In genomic region chr14:65191716-65192115, GRCh38 we compare ENCODE assay signal across 31 cellular contexts.
"Had no signal": no experiment of that assay in that cellular context is flagged by ENCODE, and none has a peak within 500 bp of the region (broad histone marks: within the 10 kb centered on the region; RNA-seq: fewer than 3 reads in every experiment).

No MANE protein-coding gene starts in this region.

- H3K4me3 ChIP-seq: esophagus muscularis mucosa, gastroesophageal sphincter had no signal

- H3K4me1 ChIP-seq: esophagus muscularis mucosa, foreskin keratinocyte, gastroesophageal sphincter had no signal

- H3K9me3 Mint-ChIP-seq: activated B cell treated with CpG ODN at 0.5 μM for 24 hours; activated T-cell treated with anti-CD3 and anti-CD28 coated beads, Interleukin-2, amount 50 U/mL, for 4 hours; activated T-helper 17 cell treated with anti-CD3 and anti-CD28 coated beads, Interleukin-2, amount 50 U/mL, for 72 hours; central memory CD8-positive, alpha-beta T cell; effector memory CD8-positive, alpha-beta T cell; T-helper 2 cell treated with Interferon-gamma antibody and Interleukin-4, amounts not matched to agents 5 μg/mL and 100 μg/mL, for 36 hours had no signal

- H3K9me3 ChIP-seq: esophagus muscularis mucosa, gastroesophageal sphincter had no signal

- H3K36me3 Mint-ChIP-seq: activated naive CD8-positive, alpha-beta T cell had no signal

- ATAC-seq: activated CD4-positive, CD25-positive, alpha-beta regulatory T cell treated with anti-CD3 and anti-CD28 coated beads, Interleukin-2, amount 50 U/mL, for 24 hours; activated T-cell treated with anti-CD3 and anti-CD28 coated beads, Interleukin-2, amount 50 U/mL, for 4 hours; activated T-helper 17 cell treated with anti-CD3 and anti-CD28 coated beads, Interleukin-2, amount 50 U/mL, for 72 hours; effector memory CD8-positive, alpha-beta T cell; foreskin keratinocyte; gastroesophageal sphincter; T-helper 17 cell had no signal

- H3K27ac ChIP-seq: brain microvascular endothelial cell, esophagus muscularis mucosa, foreskin keratinocyte, gastroesophageal sphincter, WERI-Rb-1 had no signal

- H3K4me1 Mint-ChIP-seq: central memory CD8-positive, alpha-beta T cell had no signal

- H3K36me3 ChIP-seq: brain microvascular endothelial cell, esophagus muscularis mucosa, gastroesophageal sphincter, WERI-Rb-1 had no signal

- H3K27me3 Mint-ChIP-seq: activated B cell treated with CpG ODN at 0.5 μM for 24 hours; activated T-helper 17 cell treated with anti-CD3 and anti-CD28 coated beads, Interleukin-2, amount 50 U/mL, for 72 hours; central memory CD8-positive, alpha-beta T cell had no signal

- DNase-seq: activated B cell treated with CpG ODN at 0.5 μM for 24 hours; activated CD4-positive, alpha-beta memory T cell treated with anti-CD3 and anti-CD28 coated beads, Interleukin-2, amount 10 ng/mL, durations not matched to agents 7 days and 5 days; activated CD4-positive, alpha-beta T cell treated with anti-CD3 and anti-CD28 coated beads for 48 hours; activated effector memory CD4-positive, alpha-beta T cell treated with Interleukin-2 at 50 U/mL for 16 hours; activated gamma-delta T cell treated with Interleukin-2 at 50 U/mL for 16 hours; activated naive CD4-positive, alpha-beta T cell treated with anti-CD3 and anti-CD28 coated beads, Interleukin-2, amount 50 U/mL, for 16 hours; activated naive CD4-positive, alpha-beta T cell treated with Interleukin-2 at 50 U/mL for 16 hours; activated T-cell treated with anti-CD3 and anti-CD28 coated beads, Interleukin-2, amount 50 U/mL, for 4 hours; amniotic stem cell; anterior cingulate cortex; brain microvascular endothelial cell; cortex of kidney; dermis blood vessel endothelial cell; effector CD4-positive, alpha-beta T cell; effector memory CD8-positive, alpha-beta T cell; erythroblast; foreskin keratinocyte; T-helper 1 cell; T-helper 17 cell; T1000; WERI-Rb-1 had no signal

- H3K27me3 ChIP-seq: brain microvascular endothelial cell, foreskin keratinocyte, gastroesophageal sphincter had no signal

- H3K4me3 Mint-ChIP-seq: activated B cell treated with CpG ODN at 0.5 μM for 24 hours; activated CD4-positive, alpha-beta memory T cell treated with anti-CD3 and anti-CD28 coated beads, Interleukin-2, amount 10 ng/mL, durations not matched to agents 7 days and 5 days; activated naive CD8-positive, alpha-beta T cell; activated T-cell treated with anti-CD3 and anti-CD28 coated beads, Interleukin-2, amount 50 U/mL, for 4 hours; activated T-helper 17 cell treated with anti-CD3 and anti-CD28 coated beads, Interleukin-2, amount 50 U/mL, for 72 hours; central memory CD8-positive, alpha-beta T cell; effector memory CD8-positive, alpha-beta T cell; T-helper 17 cell; T-helper 2 cell treated with Interferon-gamma antibody and Interleukin-4, amounts not matched to agents 5 μg/mL and 100 μg/mL, for 36 hours had no signal

- FAIRE-seq: astrocyte, bronchial epithelial cell, colon had no signal

- H3K27ac Mint-ChIP-seq: activated B cell treated with CpG ODN at 0.5 μM for 24 hours; activated CD4-positive, alpha-beta memory T cell treated with anti-CD3 and anti-CD28 coated beads, Interleukin-2, amount 10 ng/mL, durations not matched to agents 7 days and 5 days; activated naive CD8-positive, alpha-beta T cell; activated T-helper 17 cell treated with anti-CD3 and anti-CD28 coated beads, Interleukin-2, amount 50 U/mL, for 72 hours; effector memory CD8-positive, alpha-beta T cell; T-helper 17 cell; T-helper 2 cell treated with Interferon-gamma antibody and Interleukin-4, amounts not matched to agents 5 μg/mL and 100 μg/mL, for 36 hours had no signal
